ENCODE assay signal across 1 cellular context in genomic region chr7:128454808-128455555, GRCh38.
A peak's percentile ranks its signal among the peaks of the same experiment; 100 is the strongest.
TF ChIP-seq lines count a peak whose summit lies in the region.

No MANE protein-coding gene starts in this region.

TF ChIP-seq in HepG2, 621 proteins besides CTCF, POLR2A, EP300 and RAD21 (continued from another document and continues in another):
- TF ChIP-seq ARNT (IDR thresholded peaks at IDR 0.05), result no peak
- no peak for TF ChIP-seq THAP7 (CRISPR knock-in tag; IDR thresholded peaks at IDR 0.05)
- no peak for TF ChIP-seq FLYWCH1 (CRISPR knock-in tag; IDR thresholded peaks at IDR 0.05)
- no peak for TF ChIP-seq ZNF3 (CRISPR knock-in tag; IDR thresholded peaks at IDR 0.05)
- no peak for TF ChIP-seq MED1 (CRISPR knock-in tag; IDR thresholded peaks at IDR 0.05)
- no peak for TF ChIP-seq TMF1 (CRISPR knock-in tag; IDR thresholded peaks at IDR 0.05; ENCODE audit: low read depth)
- no peak for TF ChIP-seq ARNTL (CRISPR knock-in tag; IDR thresholded peaks at IDR 0.05)
- TF ChIP-seq, protein P1, sequence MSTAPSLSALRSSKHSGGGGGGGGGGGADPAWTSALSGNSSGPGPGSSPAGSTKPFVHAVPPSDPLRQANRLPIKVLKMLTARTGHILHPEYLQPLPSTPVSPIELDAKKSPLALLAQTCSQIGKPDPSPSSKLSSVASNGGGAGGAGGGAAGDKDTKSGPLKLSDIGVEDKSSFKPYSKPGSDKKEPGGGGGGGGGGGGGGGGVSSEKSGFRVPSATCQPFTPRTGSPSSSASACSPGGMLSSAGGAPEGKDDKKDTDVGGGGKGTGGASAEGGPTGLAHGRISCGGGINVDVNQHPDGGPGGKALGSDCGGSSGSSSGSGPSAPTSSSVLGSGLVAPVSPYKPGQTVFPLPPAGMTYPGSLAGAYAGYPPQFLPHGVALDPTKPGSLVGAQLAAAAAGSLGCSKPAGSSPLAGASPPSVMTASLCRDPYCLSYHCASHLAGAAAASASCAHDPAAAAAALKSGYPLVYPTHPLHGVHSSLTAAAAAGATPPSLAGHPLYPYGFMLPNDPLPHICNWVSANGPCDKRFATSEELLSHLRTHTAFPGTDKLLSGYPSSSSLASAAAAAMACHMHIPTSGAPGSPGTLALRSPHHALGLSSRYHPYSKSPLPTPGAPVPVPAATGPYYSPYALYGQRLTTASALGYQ (CRISPR knock-in tag; IDR thresholded peaks at IDR 0.05), result peak; percentile 17; the same call in 1 of the 2 replicates
- no peak for TF ChIP-seq TAF1 (CRISPR knock-in tag; IDR thresholded peaks at IDR 0.05)
- 0 out of 2 replicates have a peak, but pooled peaks have one; percentile 6 for TF ChIP-seq ZNF629 (CRISPR knock-in tag; conservative IDR thresholded peaks at IDR 0.05)
- TF ChIP-seq CREB1 (IDR thresholded peaks at IDR 0.05), result no peak
- no peak for TF ChIP-seq CREB1 (CRISPR knock-in tag; IDR thresholded peaks at IDR 0.05)
- TF ChIP-seq ZFAT (CRISPR knock-in tag; conservative IDR thresholded peaks at IDR 0.05), result no peak
- no peak for TF ChIP-seq SP4 (CRISPR knock-in tag; IDR thresholded peaks at IDR 0.05)
- no peak for TF ChIP-seq ZNF678 (CRISPR knock-in tag; IDR thresholded peaks at IDR 0.05)
- no peak for TF ChIP-seq ZNF790 (CRISPR knock-in tag; IDR thresholded peaks at IDR 0.05; ENCODE audit: borderline replicate concordance)
- TF ChIP-seq ISL2 (CRISPR knock-in tag; IDR thresholded peaks at IDR 0.05), result no peak; the same call in 1 of the 2 replicates
- TF ChIP-seq, protein P2, sequence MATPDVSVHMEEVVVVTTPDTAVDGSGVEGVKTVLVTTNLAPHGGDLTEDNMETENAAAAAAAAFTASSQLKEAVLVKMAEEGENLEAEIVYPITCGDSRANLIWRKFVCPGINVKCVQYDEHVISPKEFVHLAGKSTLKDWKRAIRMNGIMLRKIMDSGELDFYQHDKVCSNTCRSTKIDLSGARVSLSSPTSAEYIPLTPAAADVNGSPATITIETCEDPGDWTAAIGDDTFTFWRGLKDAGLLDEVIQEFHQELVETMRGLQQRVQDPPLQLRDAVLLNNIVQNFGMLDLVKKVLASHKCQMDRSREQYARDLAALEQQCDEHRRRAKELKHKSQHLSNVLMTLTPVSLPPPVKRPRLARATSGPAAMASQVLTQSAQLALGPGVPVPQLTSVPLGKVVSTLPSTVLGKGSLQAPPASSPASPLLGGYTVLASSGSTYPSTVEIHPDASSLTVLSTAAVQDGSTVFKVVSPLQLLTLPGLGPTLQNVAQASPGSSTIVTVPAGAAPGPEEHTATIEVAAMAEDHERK (CRISPR knock-in tag; IDR thresholded peaks at IDR 0.05; ENCODE audit: low read depth), result no peak
- peak; percentile 53; the same call in 1 of the 2 replicates for TF ChIP-seq CEBPB (IDR thresholded peaks at IDR 0.05; ENCODE audit: borderline replicate concordance, low read depth, low read length)
- TF ChIP-seq ZEB1 (IDR thresholded peaks at IDR 0.05; ENCODE audit: insufficient replicate concordance, low read depth), result no peak
- TF ChIP-seq KDM4B (CRISPR knock-in tag; IDR thresholded peaks at IDR 0.05), result no peak
- TF ChIP-seq, protein P3, sequence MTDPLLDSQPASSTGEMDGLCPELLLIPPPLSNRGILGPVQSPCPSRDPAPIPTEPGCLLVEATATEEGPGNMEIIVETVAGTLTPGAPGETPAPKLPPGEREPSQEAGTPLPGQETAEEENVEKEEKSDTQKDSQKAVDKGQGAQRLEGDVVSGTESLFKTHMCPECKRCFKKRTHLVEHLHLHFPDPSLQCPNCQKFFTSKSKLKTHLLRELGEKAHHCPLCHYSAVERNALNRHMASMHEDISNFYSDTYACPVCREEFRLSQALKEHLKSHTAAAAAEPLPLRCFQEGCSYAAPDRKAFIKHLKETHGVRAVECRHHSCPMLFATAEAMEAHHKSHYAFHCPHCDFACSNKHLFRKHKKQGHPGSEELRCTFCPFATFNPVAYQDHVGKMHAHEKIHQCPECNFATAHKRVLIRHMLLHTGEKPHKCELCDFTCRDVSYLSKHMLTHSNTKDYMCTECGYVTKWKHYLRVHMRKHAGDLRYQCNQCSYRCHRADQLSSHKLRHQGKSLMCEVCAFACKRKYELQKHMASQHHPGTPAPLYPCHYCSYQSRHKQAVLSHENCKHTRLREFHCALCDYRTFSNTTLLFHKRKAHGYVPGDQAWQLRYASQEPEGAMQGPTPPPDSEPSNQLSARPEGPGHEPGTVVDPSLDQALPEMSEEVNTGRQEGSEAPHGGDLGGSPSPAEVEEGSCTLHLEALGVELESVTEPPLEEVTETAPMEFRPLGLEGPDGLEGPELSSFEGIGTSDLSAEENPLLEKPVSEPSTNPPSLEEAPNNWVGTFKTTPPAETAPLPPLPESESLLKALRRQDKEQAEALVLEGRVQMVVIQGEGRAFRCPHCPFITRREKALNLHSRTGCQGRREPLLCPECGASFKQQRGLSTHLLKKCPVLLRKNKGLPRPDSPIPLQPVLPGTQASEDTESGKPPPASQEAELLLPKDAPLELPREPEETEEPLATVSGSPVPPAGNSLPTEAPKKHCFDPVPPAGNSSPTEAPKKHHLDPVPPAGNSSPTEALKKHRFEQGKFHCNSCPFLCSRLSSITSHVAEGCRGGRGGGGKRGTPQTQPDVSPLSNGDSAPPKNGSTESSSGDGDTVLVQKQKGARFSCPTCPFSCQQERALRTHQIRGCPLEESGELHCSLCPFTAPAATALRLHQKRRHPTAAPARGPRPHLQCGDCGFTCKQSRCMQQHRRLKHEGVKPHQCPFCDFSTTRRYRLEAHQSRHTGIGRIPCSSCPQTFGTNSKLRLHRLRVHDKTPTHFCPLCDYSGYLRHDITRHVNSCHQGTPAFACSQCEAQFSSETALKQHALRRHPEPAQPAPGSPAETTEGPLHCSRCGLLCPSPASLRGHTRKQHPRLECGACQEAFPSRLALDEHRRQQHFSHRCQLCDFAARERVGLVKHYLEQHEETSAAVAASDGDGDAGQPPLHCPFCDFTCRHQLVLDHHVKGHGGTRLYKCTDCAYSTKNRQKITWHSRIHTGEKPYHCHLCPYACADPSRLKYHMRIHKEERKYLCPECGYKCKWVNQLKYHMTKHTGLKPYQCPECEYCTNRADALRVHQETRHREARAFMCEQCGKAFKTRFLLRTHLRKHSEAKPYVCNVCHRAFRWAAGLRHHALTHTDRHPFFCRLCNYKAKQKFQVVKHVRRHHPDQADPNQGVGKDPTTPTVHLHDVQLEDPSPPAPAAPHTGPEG (CRISPR knock-in tag; IDR thresholded peaks at IDR 0.05), result no peak
- TF ChIP-seq NCOA2 (CRISPR knock-in tag; IDR thresholded peaks at IDR 0.05), result no peak
- TF ChIP-seq, protein P4, sequence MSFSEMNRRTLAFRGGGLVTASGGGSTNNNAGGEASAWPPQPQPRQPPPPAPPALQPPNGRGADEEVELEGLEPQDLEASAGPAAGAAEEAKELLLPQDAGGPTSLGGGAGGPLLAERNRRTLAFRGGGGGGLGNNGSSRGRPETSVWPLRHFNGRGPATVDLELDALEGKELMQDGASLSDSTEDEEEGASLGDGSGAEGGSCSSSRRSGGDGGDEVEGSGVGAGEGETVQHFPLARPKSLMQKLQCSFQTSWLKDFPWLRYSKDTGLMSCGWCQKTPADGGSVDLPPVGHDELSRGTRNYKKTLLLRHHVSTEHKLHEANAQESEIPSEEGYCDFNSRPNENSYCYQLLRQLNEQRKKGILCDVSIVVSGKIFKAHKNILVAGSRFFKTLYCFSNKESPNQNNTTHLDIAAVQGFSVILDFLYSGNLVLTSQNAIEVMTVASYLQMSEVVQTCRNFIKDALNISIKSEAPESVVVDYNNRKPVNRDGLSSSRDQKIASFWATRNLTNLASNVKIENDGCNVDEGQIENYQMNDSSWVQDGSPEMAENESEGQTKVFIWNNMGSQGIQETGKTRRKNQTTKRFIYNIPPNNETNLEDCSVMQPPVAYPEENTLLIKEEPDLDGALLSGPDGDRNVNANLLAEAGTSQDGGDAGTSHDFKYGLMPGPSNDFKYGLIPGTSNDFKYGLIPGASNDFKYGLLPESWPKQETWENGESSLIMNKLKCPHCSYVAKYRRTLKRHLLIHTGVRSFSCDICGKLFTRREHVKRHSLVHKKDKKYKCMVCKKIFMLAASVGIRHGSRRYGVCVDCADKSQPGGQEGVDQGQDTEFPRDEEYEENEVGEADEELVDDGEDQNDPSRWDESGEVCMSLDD (CRISPR knock-in tag; IDR thresholded peaks at IDR 0.05; ENCODE audit: borderline replicate concordance), result 0 out of 2 replicates have a peak, but pooled peaks have one; percentile 34
- no peak for TF ChIP-seq ZHX1 (CRISPR knock-in tag; IDR thresholded peaks at IDR 0.05; ENCODE audit: low read depth)
- no peak for TF ChIP-seq ZMAT5 (CRISPR knock-in tag; IDR thresholded peaks at IDR 0.05; ENCODE audit: borderline replicate concordance, low read depth)
- TF ChIP-seq MIER3 (CRISPR knock-in tag; IDR thresholded peaks at IDR 0.05; ENCODE audit: borderline replicate concordance), result no peak
- TF ChIP-seq SAP130 (CRISPR knock-in tag; IDR thresholded peaks at IDR 0.05; ENCODE audit: low read depth), result no peak
- no peak for TF ChIP-seq EZH2 (conservative IDR thresholded peaks at IDR 0.05; ENCODE audit: low read depth, low read length)
- TF ChIP-seq ZNF496 (CRISPR knock-in tag; IDR thresholded peaks at IDR 0.05; ENCODE audit: insufficient replicate concordance), result no peak
- no peak for TF ChIP-seq STAG1 (CRISPR knock-in tag; IDR thresholded peaks at IDR 0.05)
- TF ChIP-seq ASH2L (IDR thresholded peaks at IDR 0.05; ENCODE audit: insufficient read length, low read depth, low read length), result no peak
- TF ChIP-seq, protein P5, sequence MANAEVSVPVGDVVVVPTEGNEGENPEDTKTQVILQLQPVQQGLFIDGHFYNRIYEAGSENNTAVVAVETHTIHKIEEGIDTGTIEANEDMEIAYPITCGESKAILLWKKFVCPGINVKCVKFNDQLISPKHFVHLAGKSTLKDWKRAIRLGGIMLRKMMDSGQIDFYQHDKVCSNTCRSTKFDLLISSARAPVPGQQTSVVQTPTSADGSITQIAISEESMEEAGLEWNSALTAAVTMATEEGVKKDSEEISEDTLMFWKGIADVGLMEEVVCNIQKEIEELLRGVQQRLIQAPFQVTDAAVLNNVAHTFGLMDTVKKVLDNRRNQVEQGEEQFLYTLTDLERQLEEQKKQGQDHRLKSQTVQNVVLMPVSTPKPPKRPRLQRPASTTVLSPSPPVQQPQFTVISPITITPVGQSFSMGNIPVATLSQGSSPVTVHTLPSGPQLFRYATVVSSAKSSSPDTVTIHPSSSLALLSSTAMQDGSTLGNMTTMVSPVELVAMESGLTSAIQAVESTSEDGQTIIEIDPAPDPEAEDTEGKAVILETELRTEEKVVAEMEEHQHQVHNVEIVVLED (CRISPR knock-in tag; IDR thresholded peaks at IDR 0.05; ENCODE audit: borderline replicate concordance), result no peak
- no peak for TF ChIP-seq ZSCAN21 (CRISPR knock-in tag; IDR thresholded peaks at IDR 0.05; ENCODE audit: borderline replicate concordance)
- TF ChIP-seq STAT6 (CRISPR knock-in tag; IDR thresholded peaks at IDR 0.05; ENCODE audit: borderline replicate concordance), result peak; percentile 69; the same call in 1 of the 2 replicates
- TF ChIP-seq REXO4 (CRISPR knock-in tag; IDR thresholded peaks at IDR 0.05; ENCODE audit: borderline replicate concordance), result no peak
